Comparison of ENCODE assay signal across 12 cellular contexts in genomic region chr16:56202036-56202435, GRCh38. TPM values are rescaled to one million over a fixed set of nuclear protein-coding genes. Genes with fewer than 3 reads are reported as not detected.
DNase-seq lines count a peak whose midpoint lies in the region; ATAC-seq and TF ChIP-seq lines count a peak whose summit lies in the region.
"Had no signal": no experiment of that assay in that cellular context is flagged by ENCODE, and none has a peak within 500 bp of the region (broad histone marks: within the 10 kb centered on the region; RNA-seq: fewer than 3 reads in every experiment).

No MANE protein-coding gene starts in this region.

- H3K4me1 ChIP-seq in CD8-positive, alpha-beta T cell (ENCODE audit: insufficient read depth, low read length), result peaks cover 26% of the 10 kb centered on the region
- H3K4me1 ChIP-seq in psoas muscle, result no peaks in the 10 kb centered on the region
- H3K4me1 ChIP-seq: adrenal gland had no signal

- CTCF ChIA-PET in CD8-positive, alpha-beta T cell (lab: Charles Lee), result interaction anchor here (0.9 to 1.7 kb wide), 4 partner anchors 43 to 488 kb away, joined by 3 to 5 read pairs (median 4); no protein-coding TSS in a partner anchor

- H3K4me1 Mint-ChIP-seq in CD8-positive, alpha-beta T cell (ENCODE audit: low read depth), result peaks cover 21% of the 10 kb centered on the region

- intact Hi-C loops in CD8-positive, alpha-beta T cell (cut with DNase I, micrococcal nuclease), result loop anchor here (2.0 to 5.0 kb wide), 3 partner anchors 115 to 257 kb away; no protein-coding TSS in a partner anchor
- intact Hi-C loops in psoas muscle (cut with DNase I), result no loop called here

- no peak overlapping the region for H3K27ac Mint-ChIP-seq in CD8-positive, alpha-beta T cell

- H3K4me3 Mint-ChIP-seq in CD8-positive, alpha-beta T cell, result no peak overlapping the region

- H3K36me3 ChIP-seq in CD8-positive, alpha-beta T cell (ENCODE audit: insufficient read depth, low read length), result no peaks in the 10 kb centered on the region
- H3K36me3 ChIP-seq in psoas muscle (ENCODE audit: insufficient read depth in 1 of 2, low read depth in 1 of 2), result no peaks in the 10 kb centered on the region
- H3K36me3 ChIP-seq: adrenal gland had no signal

- peak; percentile 55 for ATAC-seq in CD8-positive, alpha-beta T cell
- ATAC-seq in psoas muscle, result no peak

- no peak overlapping the region for H3K27ac ChIP-seq in CD8-positive, alpha-beta T cell (ENCODE audit: low read depth, low read length)
- H3K27ac ChIP-seq in psoas muscle, result no peak overlapping the region
- H3K27ac ChIP-seq: adrenal gland had no signal

- H3K27me3 ChIP-seq in CD8-positive, alpha-beta T cell (ENCODE audit: insufficient read depth, low read length), result no peaks in the 10 kb centered on the region
- H3K27me3 ChIP-seq in psoas muscle (ENCODE audit: insufficient read depth in 3 of 3, low read length in 2 of 3), result peaks cover 0 to 12% (median 0%) of the 10 kb centered on the region in 3 donors
- H3K27me3 ChIP-seq: adrenal gland had no signal

- TF ChIP-seq CTCF in CD8-positive, alpha-beta T cell (IDR thresholded peaks at IDR 0.05), result no peak
- TF ChIP-seq CTCF in psoas muscle (IDR thresholded peaks at IDR 0.05), result no peak

- H3K27me3 Mint-ChIP-seq in CD8-positive, alpha-beta T cell (ENCODE audit: low read depth), result peaks cover 2% of the 10 kb centered on the region

- no peaks in the 10 kb centered on the region for H3K36me3 Mint-ChIP-seq in CD8-positive, alpha-beta T cell

- H3K9me3 ChIP-seq in CD8-positive, alpha-beta T cell (ENCODE audit: low read length), result no peaks in the 10 kb centered on the region
- no peaks in the 10 kb centered on the region for H3K9me3 ChIP-seq in psoas muscle
- H3K9me3 ChIP-seq: adrenal gland had no signal

- no peak overlapping the region for H3K4me3 ChIP-seq in CD8-positive, alpha-beta T cell (ENCODE audit: low read depth, low read length)
- no peak overlapping the region for H3K4me3 ChIP-seq in psoas muscle
- H3K4me3 ChIP-seq: adrenal gland had no signal

- H3K9me3 Mint-ChIP-seq in CD8-positive, alpha-beta T cell, result no peaks in the 10 kb centered on the region

- POLR2A ChIA-PET in CD8-positive, alpha-beta T cell (lab: Charles Lee), result no interaction called here

- DNase-seq in NCI-H1092 treated with DMSO at 0.1 percent for 48 hours (lab: John Stamatoyannopoulos, UW), result peak; percentile 12
- DNase-seq in NCI-H1092 (lab: John Stamatoyannopoulos, UW), result no peak
- DNase-seq in CD8-positive, alpha-beta T cell, result peak in 3 of 7 experiments; percentile 15 to 53 (median 24)
- DNase-seq in NCI-H446 (lab: John Stamatoyannopoulos, UW), result peak; percentile 5 to 67
- peak; percentile 9 for DNase-seq in effector CD4-positive, alpha-beta T cell
- DNase-seq in psoas muscle, result no peak
- no peak for DNase-seq in GF-D8 (lab: John Stamatoyannopoulos, UW)
- DNase-seq in HuH-7 (ENCODE audit: low spot score), result no peak
- DNase-seq: activated CD4-positive, CD25-positive, alpha-beta regulatory T cell; adrenal gland; nucleus accumbens; SHP77 had no signal

RNA-seq across cellular contexts. Expression of gene GNAO1, which starts 10.7 kb away (rescaled TPM):
- total RNA-seq in CD8-positive, alpha-beta T cell, result 1 to 10 TPM; 2.3 to 3.6 TPM
- total RNA-seq in psoas muscle, result 1 to 10 TPM in 3 of 4 donors, under 1 TPM in 1; 0.50 to 1.9 (median 1.1) TPM
- polyA plus RNA-seq in psoas muscle, result under 1 TPM; 0.35 to 0.60 (median 0.36) TPM

Comparison
In these comparisons a context has a peak if more than half of its experiments do, and no peak if none do; other contexts are left out.
1. DNase-seq: peak in NCI-H1092 treated with DMSO at 0.1 percent for 48 hours (single experiment), NCI-H446 (2 of 2) and effector CD4-positive, alpha-beta T cell (single experiment); none in NCI-H1092 (single experiment), psoas muscle (0 of 2), GF-D8 (single experiment) and HuH-7 (single experiment).
2. intact Hi-C loops: an anchor here in CD8-positive, alpha-beta T cell (2.0 to 5.0 kb wide); none called in psoas muscle.